8 cellular contexts compared by ENCODE assay signal in genomic region chr17:64133546-64134215, GRCh38. TPM values are rescaled to one million over a fixed set of nuclear protein-coding genes. Genes with fewer than 3 reads are reported as not detected.
A peak's percentile ranks its signal among the peaks of the same experiment; 100 is the strongest.
DNase-seq lines count a peak whose midpoint lies in the region; ATAC-seq, FAIRE-seq and TF ChIP-seq lines count a peak whose summit lies in the region.

No MANE protein-coding gene starts in this region.

- no peak for TF ChIP-seq EP300 in stomach (IDR thresholded peaks at IDR 0.05)

- WGBS in stomach, 5 donors, result 40 to 44% (median 42%) methylated on average over 8 of the region's 8 CpGs

- TF ChIP-seq POLR2A in GM12891 (IDR thresholded peaks at IDR 0.05; ENCODE audit: low read depth, low read length) (no peak), stomach (IDR thresholded peaks at IDR 0.05) (no peak)

- FAIRE-seq in GM12891 (lab: Jason Lieb, UNC), result peak; percentile 43

- no peaks in the 10 kb centered on the region for H3K27me3 ChIP-seq in stomach

- H3K27ac ChIP-seq in C4-2B, result no peak overlapping the region
- H3K27ac ChIP-seq in stomach, result no peak overlapping the region

- H3K4me3 ChIP-seq in stomach, result no peak overlapping the region

- peaks cover 6 to 29% (median 16%) of the 10 kb centered on the region in 4 donors for H3K4me1 ChIP-seq in stomach

- DNase-seq in GM12891 (ENCODE audit: insufficient read length, low spot score) (no peak), NCI-H2171 (lab: John Stamatoyannopoulos, UW) (peak; percentile 55), UCSD-AML1 (lab: John Stamatoyannopoulos, UW; ENCODE audit: unreplicated experiment) (peak; percentile 20), globus pallidus (ENCODE audit: low spot score) (peak; percentile 66), stomach (no peak)

- intact Hi-C loops in stomach (cut with DNase I; ENCODE audit: low total_unique reads), result loop anchor here (5.0 to 10.0 kb wide), 3 partner anchors 79 to 219 kb away; partner anchors contain the start of genes CSHL1 and GH1

- no peaks in the 10 kb centered on the region for H3K36me3 ChIP-seq in stomach

- ATAC-seq in HG03571 (IDR thresholded peaks at IDR 0.05; ENCODE audit: unreplicated experiment), result no peak
- ATAC-seq in GM18870 (IDR thresholded peaks at IDR 0.05; ENCODE audit: unreplicated experiment), result no peak

- TF ChIP-seq CTCF in C4-2B (conservative IDR thresholded peaks at IDR 0.05) (peak; percentile 85), stomach (IDR thresholded peaks at IDR 0.05) (peak in 5 of 7 experiments; percentile 48 to 86 (median 71))

- H3K9me3 ChIP-seq in stomach, result no peaks in the 10 kb centered on the region

TF ChIP-seq in GM12891, 5 proteins besides CTCF, POLR2A, EP300 and RAD21:
- no peak for TF ChIP-seq POU2F2 (IDR thresholded peaks at IDR 0.05; ENCODE audit: low read depth, low read length)
- no peak for TF ChIP-seq POLR2AphosphoS5 (IDR thresholded peaks at IDR 0.05; ENCODE audit: low read depth, low read length)
- TF ChIP-seq TAF1 (IDR thresholded peaks at IDR 0.05; ENCODE audit: low read depth, low read length), result no peak
- no peak for TF ChIP-seq SPI1 (IDR thresholded peaks at IDR 0.05; ENCODE audit: low read depth, low read length)
- TF ChIP-seq PAX5 (IDR thresholded peaks at IDR 0.05; ENCODE audit: insufficient read depth, low read length, severe bottlenecking), result no peak

RNA-seq across cellular contexts. Expression of gene ERN1, which starts 3.7 kb away (rescaled TPM):
- 2.2 TPM for polyA plus RNA-seq in GM12891 (2012; ENCODE audit: low read depth, missing spikeins)
- total RNA-seq in stomach, result 10 to 100 TPM; 23.7 to 76.4 (median 33.8) TPM
- 1 to 10 TPM; 4.1 to 6.4 (median 6.1) TPM for polyA plus RNA-seq in stomach

Comparison
In these comparisons a context has a peak if more than half of its experiments do, and no peak if none do; other contexts are left out.
1. DNase-seq: peak in NCI-H2171 (single experiment), UCSD-AML1 (single experiment) and globus pallidus (single experiment); none in GM12891 (single experiment) and stomach (single experiment).